21 cellular contexts compared by ENCODE assay signal in genomic region chr10:1278304-1278703, GRCh38.
"Had no signal": no experiment of that assay in that cellular context is flagged by ENCODE, and none has a peak within 500 bp of the region (broad histone marks: within the 10 kb centered on the region; RNA-seq: fewer than 3 reads in every experiment).

No MANE protein-coding gene starts in this region.

- DNase-seq: IMR-90, Karpas-422, KG1, MM.1S, NCI-H1092 treated with DMSO at 0.1 percent for 48 hours, NCI-H1436, NCI-H187, NCI-H2029, NCI-H2081 treated with DMSO at 0.1 percent for 48 hours, NCI-H2171, NCI-H226, NCI-H446, NCI-H510A, NCI-H524 treated with DMSO at 0.1 percent for 48 hours, NCI-H69, NCI-H774, Right ventricle myocardium superior, RPMI8226, SIG-M5 had no signal

- H3K9me3 ChIP-seq: SJSA1 had no signal

- H3K36me3 ChIP-seq: SJSA1 had no signal

- H3K27me3 ChIP-seq: SJSA1 had no signal

- ATAC-seq: HepG2 had no signal

- H3K4me1 ChIP-seq: SJSA1 had no signal

- H3K4me3 ChIP-seq: SJSA1 had no signal

- H3K27ac ChIP-seq: SJSA1 had no signal
